In the genomic region with DNA sequence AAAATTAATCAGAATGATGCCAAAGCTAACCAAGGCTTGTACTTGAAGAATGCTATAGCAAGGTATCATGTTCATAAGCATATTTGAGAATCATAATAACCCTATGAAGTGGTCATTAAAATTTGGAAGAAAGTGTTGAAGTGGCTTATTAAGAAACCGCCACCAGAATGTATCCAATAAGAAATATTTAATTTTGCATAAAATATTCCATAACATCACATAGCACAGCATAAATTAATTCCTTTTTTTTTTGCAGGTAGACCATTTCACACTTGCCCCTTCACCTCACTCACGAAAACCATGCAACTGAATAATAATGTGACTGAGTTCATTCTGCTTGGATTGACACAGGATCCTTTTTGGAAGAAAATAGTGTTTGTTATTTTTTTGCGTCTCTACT, we compare ENCODE assay signal across 39 cellular contexts. TPM values are rescaled to one million over a fixed set of nuclear protein-coding genes. Genes with fewer than 3 reads are reported as not detected.
"Had no signal": no experiment of that assay in that cellular context is flagged by ENCODE, and none has a peak within 500 bp of the region (broad histone marks: within the 10 kb centered on the region; RNA-seq: fewer than 3 reads in every experiment).

A gene with protein sequence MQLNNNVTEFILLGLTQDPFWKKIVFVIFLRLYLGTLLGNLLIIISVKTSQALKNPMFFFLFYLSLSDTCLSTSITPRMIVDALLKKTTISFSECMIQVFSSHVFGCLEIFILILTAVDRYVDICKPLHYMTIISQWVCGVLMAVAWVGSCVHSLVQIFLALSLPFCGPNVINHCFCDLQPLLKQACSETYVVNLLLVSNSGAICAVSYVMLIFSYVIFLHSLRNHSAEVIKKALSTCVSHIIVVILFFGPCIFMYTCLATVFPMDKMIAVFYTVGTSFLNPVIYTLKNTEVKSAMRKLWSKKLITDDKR (plus strand): TSS at position 301 of the 400 bp plus-strand sequence. CDS start 0 bp downstream, at position 301.

- H3K4me3 ChIP-seq: adrenal gland, ascending aorta, body of pancreas, breast epithelium, cardiac muscle cell had no signal

- DNase-seq: activated effector memory CD4-positive, alpha-beta T cell treated with Interleukin-2 at 50 U/mL for 16 hours; activated gamma-delta T cell; activated gamma-delta T cell treated with Interleukin-2 at 50 U/mL for 16 hours; activated naive CD4-positive, alpha-beta T cell; activated naive CD4-positive, alpha-beta T cell treated with anti-CD3 and anti-CD28 coated beads for 36 hours; activated naive CD4-positive, alpha-beta T cell treated with anti-CD3 and anti-CD28 coated beads, Interleukin-2, amount 10 ng/mL, durations not matched to agents 7 days and 5 days; activated naive CD4-positive, alpha-beta T cell treated with anti-CD3 and anti-CD28 coated beads, Interleukin-2, amount 50 U/mL, for 16 hours; activated naive CD4-positive, alpha-beta T cell treated with Interleukin-2 at 50 U/mL for 16 hours; activated naive CD8-positive, alpha-beta T cell treated with anti-CD3 and anti-CD28 coated beads for 36 hours; activated naive CD8-positive, alpha-beta T cell treated with anti-CD3 and anti-CD28 coated beads, Interleukin-2, amount 10 ng/mL, durations not matched to agents 7 days and 5 days; activated naive CD8-positive, alpha-beta T cell treated with anti-CD3 and anti-CD28 coated beads, Interleukin-2, amount 50 U/mL, for 24 hours; activated T-cell treated with anti-CD3 and anti-CD28 coated beads, Interleukin-2, amount 50 U/mL, for 1 hour; activated T-cell treated with anti-CD3 and anti-CD28 coated beads, Interleukin-2, amount 50 U/mL, for 24 hours; activated T-cell treated with anti-CD3 and anti-CD28 coated beads, Interleukin-2, amount 50 U/mL, for 4 hours; activated T-cell treated with anti-CD3 and anti-CD28 coated beads, Interleukin-2, amount 50 U/mL, for 48 hours; activated T-cell treated with anti-CD3 and anti-CD28 coated beads, Interleukin-2, amount 50 U/mL, for 72 hours; adrenal gland; amniotic stem cell; amygdala; anterior cingulate cortex; aorta; body of pancreas; brain microvascular endothelial cell; caudate nucleus; central memory CD4-positive, alpha-beta T cell; cerebellar nuclear complex had no signal

- H3K27ac ChIP-seq: adrenal gland, ascending aorta, body of pancreas, brain microvascular endothelial cell, breast epithelium, cardiac muscle cell had no signal

- H3K4me1 ChIP-seq: adrenal gland, ascending aorta, body of pancreas, breast epithelium had no signal

- ATAC-seq: activated naive CD4-positive, alpha-beta T cell treated with anti-CD3 and anti-CD28 coated beads, Interleukin-2, amount 50 U/mL, for 72 hours; activated naive CD8-positive, alpha-beta T cell treated with anti-CD3 and anti-CD28 coated beads, Interleukin-2, amount 50 U/mL, for 24 hours; activated T-cell treated with anti-CD3 and anti-CD28 coated beads, Interleukin-2, amount 50 U/mL, for 4 hours; activated T-cell treated with anti-CD3 and anti-CD28 coated beads, Interleukin-2, amount 50 U/mL, for 72 hours; activated T-helper 17 cell treated with anti-CD3 and anti-CD28 coated beads, Interleukin-2, amount 50 U/mL, for 72 hours; body of pancreas had no signal

- H3K27me3 ChIP-seq: adrenal gland, ascending aorta, body of pancreas, brain microvascular endothelial cell, breast epithelium, cardiac muscle cell had no signal

- H3K9me3 ChIP-seq: ascending aorta, body of pancreas, breast epithelium had no signal

- H3K36me3 ChIP-seq: adrenal gland, ascending aorta, brain microvascular endothelial cell, breast epithelium, cardiac muscle cell had no signal

RNA-seq across cellular contexts. Expression of the gene that starts here (rescaled TPM):
- total RNA-seq: activated naive CD4-positive, alpha-beta T cell treated with anti-CD3 and anti-CD28 coated beads for 36 hours; activated naive CD4-positive, alpha-beta T cell treated with anti-CD3 and anti-CD28 coated beads, Interleukin-2, amount 50 U/mL, for 72 hours; activated naive CD8-positive, alpha-beta T cell treated with anti-CD3 and anti-CD28 coated beads for 36 hours; activated naive CD8-positive, alpha-beta T cell treated with anti-CD3 and anti-CD28 coated beads, Interleukin-2, amount 10 ng/mL, durations not matched to agents 7 days and 5 days; activated T-cell treated with anti-CD3 and anti-CD28 coated beads, Interleukin-2, amount 50 U/mL, for 4 hours; activated T-cell treated with anti-CD3 and anti-CD28 coated beads, Interleukin-2, amount 50 U/mL, for 72 hours; activated T-helper 1 cell treated with anti-CD3 and anti-CD28 coated beads, Interleukin-12 subunit alpha, Interleukin-12 subunit beta, Interleukin-2, Interleukin-4 antibody, amounts not matched to agents 30 ng/mL and 10 ng/mL and 1 ng/mL, durations not matched to agents 14 hours and 24 hours and 36 hours; activated T-helper 17 cell treated with anti-CD3 and anti-CD28 coated beads, Interleukin-2, amount 50 U/mL, for 72 hours; activated T-helper 2 cell treated with anti-CD3 and anti-CD28 coated beads, Interferon-gamma antibody, Interleukin-2, Interleukin-4, amounts not matched to agents 10 μg/mL and 5 μg/mL and 100 μg/mL, durations not matched to agents 14 hours and 24 hours and 36 hours; adrenal gland; aorta; ascending aorta; astrocyte; body of pancreas; breast epithelium; bronchial epithelial cell; cardiac muscle cell; cardiac septum; cerebellum; chondrocyte had no signal
- polyA plus RNA-seq: adipose tissue, adrenal gland, aorta, cardiac muscle cell had no signal
